Comparison of ENCODE assay signal across 28 cellular contexts in the genomic region with DNA sequence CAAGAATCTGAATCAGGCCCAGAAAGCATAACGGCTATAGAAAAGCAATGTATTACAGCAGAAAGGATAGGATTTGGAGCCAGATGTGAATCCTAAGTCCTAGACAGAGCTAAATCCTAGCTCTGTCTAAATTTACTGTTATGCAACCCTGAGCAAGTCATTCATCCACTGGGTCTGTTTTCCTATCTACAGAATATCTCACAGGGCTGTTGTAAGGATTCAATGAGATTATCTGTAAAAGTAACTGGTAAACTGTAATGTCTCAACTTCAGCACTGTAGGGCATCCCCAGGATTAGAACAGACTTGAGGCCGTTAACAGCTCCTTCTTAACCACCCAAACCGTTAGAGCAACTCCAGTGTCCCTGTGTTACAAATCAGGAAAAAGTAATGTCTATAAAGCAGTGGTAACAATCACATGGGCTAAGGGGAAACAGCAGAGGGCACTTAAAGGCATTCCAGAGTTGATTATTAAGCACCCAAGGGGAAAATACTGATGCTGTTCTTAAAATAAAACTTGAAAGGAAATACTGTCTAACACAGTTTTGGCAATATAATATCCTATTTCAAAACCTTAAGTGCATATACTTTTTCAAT. TPM values are rescaled to one million over a fixed set of nuclear protein-coding genes. Genes with fewer than 3 reads are reported as not detected.
DNase-seq lines count a peak whose midpoint lies in the region; ATAC-seq, FAIRE-seq and TF ChIP-seq lines count a peak whose summit lies in the region.
"Had no signal": no experiment of that assay in that cellular context is flagged by ENCODE, and none has a peak within 500 bp of the region (broad histone marks: within the 10 kb centered on the region; RNA-seq: fewer than 3 reads in every experiment).

No MANE protein-coding gene starts in this region.

- H3K4me1 Mint-ChIP-seq in activated T-cell treated with anti-CD3 and anti-CD28 coated beads, Interleukin-2, amount 50 U/mL, for 24 hours (ENCODE audit: low read depth): peaks cover 33% of the 10 kb centered on the region
- H3K4me1 Mint-ChIP-seq in activated T-cell treated with anti-CD3 and anti-CD28 coated beads, Interleukin-2, amount 50 U/mL, for 72 hours (ENCODE audit: low read depth): peaks cover 24% of the 10 kb centered on the region
- peaks cover 14% of the 10 kb centered on the region for H3K4me1 Mint-ChIP-seq in astrocyte (ENCODE audit: low read depth, unreplicated experiment)

- H3K4me3 Mint-ChIP-seq in activated T-cell treated with anti-CD3 and anti-CD28 coated beads, Interleukin-2, amount 50 U/mL, for 24 hours: no peak overlapping the region
- H3K4me3 Mint-ChIP-seq in activated T-cell treated with anti-CD3 and anti-CD28 coated beads, Interleukin-2, amount 50 U/mL, for 72 hours: no peak overlapping the region
- H3K4me3 Mint-ChIP-seq in astrocyte (ENCODE audit: unreplicated experiment): no peak overlapping the region
- H3K4me3 Mint-ChIP-seq: activated CD4-positive, alpha-beta T cell treated with anti-CD3 and anti-CD28 coated beads, Interleukin-2, amount 10 ng/mL, durations not matched to agents 24 days and 14 days; memory B cell; naive thymus-derived CD4-positive, alpha-beta T cell had no signal

- H3K27ac ChIP-seq in astrocyte (ENCODE audit: low read depth, low read length) (no peak overlapping the region), mesodermal cell (ENCODE audit: low read depth, low read length, severe bottlenecking) (peak overlapping the region; percentile 70), smooth muscle cell (ENCODE audit: low read depth) (peak overlapping the region; percentile 77)
- H3K27ac ChIP-seq: sigmoid colon, WERI-Rb-1 had no signal

- peaks cover 9% of the 10 kb centered on the region for H3F3A ChIP-seq in smooth muscle cell (ENCODE audit: low read depth)

- no peak for ATAC-seq in activated T-cell treated with anti-CD3 and anti-CD28 coated beads, Interleukin-2, amount 50 U/mL, for 72 hours (replicated peaks in 1 of 2)
- ATAC-seq in HG03571 (IDR thresholded peaks at IDR 0.05; ENCODE audit: unreplicated experiment): no peak
- ATAC-seq: naive thymus-derived CD4-positive, alpha-beta T cell had no signal

- no peak for FAIRE-seq in astrocyte (lab: Jason Lieb, UNC)
- FAIRE-seq: GM12891 had no signal

- H3K9ac ChIP-seq in astrocyte (ENCODE audit: low read length) (no peak overlapping the region), smooth muscle cell (ENCODE audit: low read depth) (no peak overlapping the region)

- H4K20me1 ChIP-seq in astrocyte (ENCODE audit: insufficient read depth, low read length) (peaks cover 36% of the 10 kb centered on the region), smooth muscle cell (ENCODE audit: low read depth) (peaks cover 78% of the 10 kb centered on the region)

- H3K27me3 ChIP-seq in astrocyte (ENCODE audit: insufficient read depth, low read length) (no peaks in the 10 kb centered on the region), smooth muscle cell (ENCODE audit: low read depth) (no peaks in the 10 kb centered on the region)
- H3K27me3 ChIP-seq: heart left ventricle, sigmoid colon had no signal

- H3K79me2 ChIP-seq in astrocyte (ENCODE audit: insufficient read depth, low read length) (peaks cover 35% of the 10 kb centered on the region), smooth muscle cell (ENCODE audit: low read depth) (peaks cover 11% of the 10 kb centered on the region)

- no peak overlapping the region for H2AFZ ChIP-seq in astrocyte (ENCODE audit: low read depth, low read length)
- no peak overlapping the region for H2AFZ ChIP-seq in smooth muscle cell (ENCODE audit: low read depth)

- H3K9me3 Mint-ChIP-seq in activated T-cell treated with anti-CD3 and anti-CD28 coated beads, Interleukin-2, amount 50 U/mL, for 24 hours: no peaks in the 10 kb centered on the region
- H3K9me3 Mint-ChIP-seq in activated T-cell treated with anti-CD3 and anti-CD28 coated beads, Interleukin-2, amount 50 U/mL, for 72 hours: no peaks in the 10 kb centered on the region
- no peaks in the 10 kb centered on the region for H3K9me3 Mint-ChIP-seq in astrocyte (ENCODE audit: unreplicated experiment)
- H3K9me3 Mint-ChIP-seq: activated CD4-positive, alpha-beta T cell treated with anti-CD3 and anti-CD28 coated beads, Interleukin-2, amount 10 ng/mL, durations not matched to agents 24 days and 14 days; memory B cell had no signal

- peaks cover 39% of the 10 kb centered on the region for H3K36me3 ChIP-seq in astrocyte (ENCODE audit: insufficient read depth, low read length)
- peaks cover 57% of the 10 kb centered on the region for H3K36me3 ChIP-seq in mesodermal cell (ENCODE audit: control insufficient read depth, insufficient read depth, low read length)
- H3K36me3 ChIP-seq in smooth muscle cell (ENCODE audit: low read depth): no peaks in the 10 kb centered on the region

- H3K4me2 ChIP-seq in astrocyte (ENCODE audit: low read length): no peak overlapping the region
- H3K4me2 ChIP-seq in smooth muscle cell: peak overlapping the region; percentile 22

- no peak for TF ChIP-seq CTCF in astrocyte (IDR thresholded peaks at IDR 0.05; ENCODE audit: insufficient read depth, low read depth, low read length)
- no peak for TF ChIP-seq CTCF in smooth muscle cell (IDR thresholded peaks at IDR 0.05; ENCODE audit: borderline replicate concordance, insufficient read depth, poor library complexity, severe bottlenecking)

- H3K4me1 ChIP-seq in astrocyte (ENCODE audit: insufficient read depth, low read length): peaks cover 8% of the 10 kb centered on the region
- H3K4me1 ChIP-seq in mesodermal cell (ENCODE audit: control insufficient read depth, insufficient read depth, low read length, poor library complexity, severe bottlenecking): no peaks in the 10 kb centered on the region
- peaks cover 21% of the 10 kb centered on the region for H3K4me1 ChIP-seq in smooth muscle cell (ENCODE audit: low read depth)

- peak overlapping the region; percentile 2 for H3K27ac Mint-ChIP-seq in activated T-cell treated with anti-CD3 and anti-CD28 coated beads, Interleukin-2, amount 50 U/mL, for 24 hours
- no peak overlapping the region for H3K27ac Mint-ChIP-seq in activated T-cell treated with anti-CD3 and anti-CD28 coated beads, Interleukin-2, amount 50 U/mL, for 72 hours
- H3K27ac Mint-ChIP-seq in astrocyte (ENCODE audit: unreplicated experiment): peak overlapping the region; percentile 34
- H3K27ac Mint-ChIP-seq: activated CD4-positive, alpha-beta T cell treated with anti-CD3 and anti-CD28 coated beads, Interleukin-2, amount 10 ng/mL, durations not matched to agents 24 days and 14 days; memory B cell; naive thymus-derived CD4-positive, alpha-beta T cell had no signal

- no peak for DNase-seq in activated T-cell treated with anti-CD3 and anti-CD28 coated beads, Interleukin-2, amount 50 U/mL, for 24 hours
- no peak for DNase-seq in activated T-cell treated with anti-CD3 and anti-CD28 coated beads, Interleukin-2, amount 50 U/mL, for 72 hours
- no peak for DNase-seq in astrocyte (ENCODE audit: low read depth)
- no peak for DNase-seq in smooth muscle cell (lab: John Stamatoyannopoulos, UW; ENCODE audit: unreplicated experiment)
- no peak for DNase-seq in DMS153 treated with DMSO at 0.1 percent for 48 hours (lab: John Stamatoyannopoulos, UW; ENCODE audit: unreplicated experiment)
- no peak for DNase-seq in SIG-M5 (lab: John Stamatoyannopoulos, UW)
- DNase-seq: activated CD4-positive, alpha-beta T cell treated with anti-CD3 and anti-CD28 coated beads, Interleukin-2, amount 10 ng/mL, durations not matched to agents 24 days and 14 days; activated naive CD4-positive, alpha-beta T cell treated with anti-CD3 and anti-CD28 coated beads, Interleukin-2, amount 50 U/mL, for 16 hours; activated T-cell treated with anti-CD3 and anti-CD28 coated beads, Interleukin-2, amount 50 U/mL, for 48 hours; AML-193; cerebellar nuclear complex; DMS53; HCEC 1CT; heart left ventricle; IMR-90; kidney glomerular epithelial cell; naive thymus-derived CD4-positive, alpha-beta T cell; NCI-H1105 treated with DMSO at 0.1 percent for 48 hours; NCI-H2081 treated with DMSO at 0.1 percent for 48 hours; sigmoid colon; stimulated activated CD8-positive, alpha-beta memory T cell treated with anti-CD3 and anti-CD28 coated beads, Interleukin-4, amount 100 ng/mL, for 48 hours; T-helper 9 cell; trophoblast cell; WERI-Rb-1 had no signal

- no peak overlapping the region for H3K4me3 ChIP-seq in astrocyte (ENCODE audit: insufficient read depth, low read depth, low read length)
- no peak overlapping the region for H3K4me3 ChIP-seq in mesodermal cell (ENCODE audit: extremely low read depth, insufficient read depth, low read length, poor library complexity, severe bottlenecking)
- no peak overlapping the region for H3K4me3 ChIP-seq in smooth muscle cell
- H3K4me3 ChIP-seq: heart left ventricle, sigmoid colon had no signal

- no peaks in the 10 kb centered on the region for H3K27me3 Mint-ChIP-seq in activated T-cell treated with anti-CD3 and anti-CD28 coated beads, Interleukin-2, amount 50 U/mL, for 24 hours
- no peaks in the 10 kb centered on the region for H3K27me3 Mint-ChIP-seq in activated T-cell treated with anti-CD3 and anti-CD28 coated beads, Interleukin-2, amount 50 U/mL, for 72 hours (ENCODE audit: low read depth)
- no peaks in the 10 kb centered on the region for H3K27me3 Mint-ChIP-seq in astrocyte (ENCODE audit: low read depth, unreplicated experiment)
- H3K27me3 Mint-ChIP-seq: activated CD4-positive, alpha-beta T cell treated with anti-CD3 and anti-CD28 coated beads, Interleukin-2, amount 10 ng/mL, durations not matched to agents 24 days and 14 days; memory B cell; naive thymus-derived CD4-positive, alpha-beta T cell had no signal

- peaks cover 92% of the 10 kb centered on the region for H3K36me3 Mint-ChIP-seq in activated T-cell treated with anti-CD3 and anti-CD28 coated beads, Interleukin-2, amount 50 U/mL, for 24 hours (ENCODE audit: low read depth)
- peaks cover 8 to 29% of the 10 kb centered on the region in 2 donors for H3K36me3 Mint-ChIP-seq in activated T-cell treated with anti-CD3 and anti-CD28 coated beads, Interleukin-2, amount 50 U/mL, for 72 hours (ENCODE audit: insufficient read depth in 2 of 2)
- H3K36me3 Mint-ChIP-seq in astrocyte (ENCODE audit: low read depth, unreplicated experiment): peaks cover 11% of the 10 kb centered on the region

- H3K9me3 ChIP-seq in astrocyte (ENCODE audit: insufficient read depth, low read depth, low read length) (no peaks in the 10 kb centered on the region), mesodermal cell (ENCODE audit: control insufficient read depth, low read length) (no peaks in the 10 kb centered on the region), smooth muscle cell (replicated peaks; ENCODE audit: low read depth) (no peaks in the 10 kb centered on the region)
- H3K9me3 ChIP-seq: heart left ventricle, sigmoid colon had no signal

- WGBS in mesodermal cell (ENCODE audit: insufficient coverage in 2 of 2), 2 experiments: 90 to 100% methylated on average over 1 to 2 of the region's 3 CpGs
- WGBS in smooth muscle cell (ENCODE audit: low lambda C conversion rate): 15% methylated on average over 3 of the region's 3 CpGs

RNA-seq across cellular contexts. Expression of a gene that starts 10.1 kb away (rescaled TPM):
- 10 to 100 TPM; 29.9 to 34.4 TPM for total RNA-seq in activated T-cell treated with anti-CD3 and anti-CD28 coated beads, Interleukin-2, amount 50 U/mL, for 72 hours
- total RNA-seq in astrocyte (69.4 and 73.4 TPM in 2 replicates), smooth muscle cell (73.5 and 86.1 TPM in 2 replicates)
- polyA plus RNA-seq in mesodermal cell (2013, experiment 1 of 2): 55.8 TPM
- 64.6 TPM for polyA plus RNA-seq in mesodermal cell (2013, experiment 2 of 2)
- polyA plus RNA-seq in smooth muscle cell: 25.7 and 26.8 TPM in 2 replicates

RNA-seq across cellular contexts. Expression of a gene that starts 31.0 kb away (rescaled TPM):
- 10 to 100 TPM; 21.4 to 22.5 TPM for total RNA-seq in activated T-cell treated with anti-CD3 and anti-CD28 coated beads, Interleukin-2, amount 50 U/mL, for 72 hours
- total RNA-seq in astrocyte: 16.6 and 18.7 TPM in 2 replicates
- 25.7 TPM for polyA plus RNA-seq in mesodermal cell (2013, experiment 1 of 2)
- 26.4 TPM for polyA plus RNA-seq in mesodermal cell (2013, experiment 2 of 2)
- total RNA-seq in smooth muscle cell: 18.4 and 20.7 TPM in 2 replicates
- 20.5 and 30.6 TPM in 2 replicates for polyA plus RNA-seq in smooth muscle cell

RNA-seq across cellular contexts. Expression of a gene that starts 37.5 kb away (rescaled TPM):
- total RNA-seq in activated T-cell treated with anti-CD3 and anti-CD28 coated beads, Interleukin-2, amount 50 U/mL, for 72 hours: 10 to 100 TPM; 86.7 to 92.2 TPM
- total RNA-seq in astrocyte (148 and 156 TPM in 2 replicates), smooth muscle cell (172 and 224 TPM in 2 replicates)
- polyA plus RNA-seq in mesodermal cell (2013, experiment 1 of 2): 173 TPM
- polyA plus RNA-seq in mesodermal cell (2013, experiment 2 of 2): 169 TPM
- polyA plus RNA-seq in smooth muscle cell: 133 and 162 TPM in 2 replicates
